8 cellular contexts compared by ENCODE assay signal in the genomic region with DNA sequence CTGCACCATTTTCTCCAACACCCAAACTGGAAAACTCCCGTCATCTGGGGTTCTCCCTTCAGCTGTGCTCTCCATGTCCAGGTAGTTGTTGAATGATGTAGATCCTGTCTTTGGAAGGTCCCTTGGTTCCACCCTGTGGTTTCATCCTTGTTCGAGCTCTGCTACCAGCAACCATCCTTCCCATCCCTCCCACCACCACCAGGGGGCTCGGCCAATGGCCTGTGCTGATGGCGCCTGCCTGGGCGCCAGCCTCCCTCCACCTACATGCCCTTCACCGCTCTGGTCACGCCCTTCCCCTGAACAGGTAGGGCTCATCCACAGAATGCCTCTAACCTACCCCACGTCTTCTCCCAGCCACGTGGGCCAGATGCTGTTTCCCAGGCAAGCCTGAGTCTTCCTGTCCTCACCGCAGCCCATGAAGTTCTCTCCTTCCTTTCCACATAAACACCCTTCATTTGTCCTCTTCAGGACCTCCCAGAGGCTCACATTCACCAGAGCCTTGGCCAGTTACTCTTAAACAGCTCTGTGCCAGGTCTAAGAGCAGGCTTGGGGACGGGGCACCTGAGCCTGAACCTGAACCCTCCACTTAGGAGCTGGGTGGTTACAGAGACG.
DNase-seq lines count a peak whose midpoint lies in the region; ATAC-seq and TF ChIP-seq lines count a peak whose summit lies in the region.

No MANE protein-coding gene starts in this region.

- H3K4me3 ChIP-seq in Loucy (ENCODE audit: low read length, poor library complexity, severe bottlenecking) (no peak overlapping the region), brain microvascular endothelial cell (ENCODE audit: low read depth, low read length) (no peak overlapping the region), osteoblast (ENCODE audit: insufficient read depth, low read length) (no peak overlapping the region), dorsolateral prefrontal cortex (no peak overlapping the region)

- H3K27me3 ChIP-seq in Loucy (ENCODE audit: insufficient read depth, low read length, poor library complexity, severe bottlenecking) (no peaks in the 10 kb centered on the region), brain microvascular endothelial cell (replicated peaks) (no peaks in the 10 kb centered on the region), osteoblast (ENCODE audit: insufficient read depth, low read length) (peaks cover 9% of the 10 kb centered on the region), dorsolateral prefrontal cortex (peaks cover 0 to 5% (median 0%) of the 10 kb centered on the region in 45 donors)

- H4K20me1 ChIP-seq in Loucy (ENCODE audit: insufficient read depth, low read length, poor library complexity, severe bottlenecking) (no peaks in the 10 kb centered on the region), osteoblast (ENCODE audit: insufficient read depth, low read length) (no peaks in the 10 kb centered on the region)

- ATAC-seq in HG03045 (IDR thresholded peaks at IDR 0.05; ENCODE audit: unreplicated experiment): no peak

- peak; percentile 78 for TF ChIP-seq CTCF in Loucy (conservative IDR thresholded peaks at IDR 0.05; ENCODE audit: low read length)
- peak; percentile 70 for TF ChIP-seq CTCF in brain microvascular endothelial cell (IDR thresholded peaks at IDR 0.05; ENCODE audit: low read depth, low read length, missing control alignments)
- peak; percentile 36 for TF ChIP-seq CTCF in osteoblast (IDR thresholded peaks at IDR 0.05; ENCODE audit: extremely low read depth, low read depth, low read length)
- peak in 25 of 56 donors; percentile 9 to 49 (median 22) for TF ChIP-seq CTCF in dorsolateral prefrontal cortex (IDR thresholded peaks at IDR 0.05 in 54 of 56, conservative IDR thresholded peaks at IDR 0.05 in 2 of 56; ENCODE audit: low read depth in 1 of 56, partially characterized antibody in 56 of 56)

- DNase-seq in Daoy (ENCODE audit: low read depth): peak; percentile 42
- DNase-seq in brain microvascular endothelial cell: no peak
- DNase-seq in osteoblast (ENCODE audit: insufficient read length, low spot score, missing footprints): no peak
- DNase-seq in dorsolateral prefrontal cortex: no peak
- DNase-seq in D341Med (ENCODE audit: low spot score): no peak
- DNase-seq in NCI-H1694 treated with DMSO at 0.1 percent for 48 hours (lab: John Stamatoyannopoulos, UW): no peak

- intact Hi-C loops in dorsolateral prefrontal cortex (cut with DNase I): no loop called here

- H3K4me1 ChIP-seq in Loucy (ENCODE audit: insufficient read depth, low read length, poor library complexity, severe bottlenecking) (peaks cover 52% of the 10 kb centered on the region), osteoblast (ENCODE audit: insufficient read depth, low read length) (peaks cover 37% of the 10 kb centered on the region)

- in situ Hi-C loops in brain microvascular endothelial cell (cut with HindIII; ENCODE audit: low pct_ligation_motif_present, low sequenced_read_pairs): no loop called here

- H3K36me3 ChIP-seq in Loucy (ENCODE audit: insufficient read depth, low read length) (no peaks in the 10 kb centered on the region), brain microvascular endothelial cell (replicated peaks) (no peaks in the 10 kb centered on the region), osteoblast (ENCODE audit: insufficient read depth, low read length) (no peaks in the 10 kb centered on the region)

- H3K27ac ChIP-seq in brain microvascular endothelial cell: no peak overlapping the region
- H3K27ac ChIP-seq in osteoblast (ENCODE audit: low read depth, low read length): no peak overlapping the region
- H3K27ac ChIP-seq in dorsolateral prefrontal cortex: no peak overlapping the region

- H3K4me2 ChIP-seq in Loucy (ENCODE audit: low read depth, low read length, poor library complexity, severe bottlenecking) (no peak overlapping the region), osteoblast (ENCODE audit: insufficient read depth, low read length) (no peak overlapping the region)

- H3K79me2 ChIP-seq in Loucy (ENCODE audit: insufficient read depth, low read length): no peaks in the 10 kb centered on the region
- H3K79me2 ChIP-seq in osteoblast (ENCODE audit: insufficient read depth, low read length): no peaks in the 10 kb centered on the region

- no peak overlapping the region for H2AFZ ChIP-seq in Loucy (ENCODE audit: low read length)
- H2AFZ ChIP-seq in osteoblast (ENCODE audit: low read length): no peak overlapping the region

- no peaks in the 10 kb centered on the region for H3K9me2 ChIP-seq in Loucy (replicated peaks; ENCODE audit: low read depth, low read length)

- no peak overlapping the region for H3K9ac ChIP-seq in Loucy (ENCODE audit: low read depth, low read length, poor library complexity, severe bottlenecking)

- no peaks in the 10 kb centered on the region for H3F3A ChIP-seq in Loucy (ENCODE audit: low read depth)

- H3K9me3 ChIP-seq in Loucy (ENCODE audit: insufficient read depth, low read depth, low read length): peaks cover 5% of the 10 kb centered on the region; the same call in 1 of the 2 replicates
- H3K9me3 ChIP-seq in osteoblast (ENCODE audit: low read depth, low read length): no peaks in the 10 kb centered on the region
